ENCODE assay signal across 24 cellular contexts in genomic region chr17:76368545-76368944, GRCh38. TPM values are rescaled to one million over a fixed set of nuclear protein-coding genes. Genes with fewer than 3 reads are reported as not detected.
A peak's percentile ranks its signal among the peaks of the same experiment; 100 is the strongest.
DNase-seq lines count a peak whose midpoint lies in the region; ATAC-seq, FAIRE-seq and TF ChIP-seq lines count a peak whose summit lies in the region.
"Had no signal": no experiment of that assay in that cellular context is flagged by ENCODE, and none has a peak within 500 bp of the region (broad histone marks: within the 10 kb centered on the region; RNA-seq: fewer than 3 reads in every experiment).

No MANE protein-coding gene starts in this region.

- POLR2A ChIA-PET in HepG2 (lab: Yijun Ruan, JAX), result interaction anchor here (2.0 to 24.7 kb wide), 2 partner anchors 11 to 14 kb away, joined by 6 to 1379 read pairs; partner anchors contain the start of gene SPHK1

- H2AFZ ChIP-seq in HepG2 (ENCODE audit: low read length), result no peak overlapping the region
- H2AFZ ChIP-seq in OCI-LY3 (ENCODE audit: low read depth, low read length), result peak overlapping the region; percentile 1; the same call in 1 of the 2 replicates
- H2AFZ ChIP-seq in smooth muscle cell (ENCODE audit: low read depth), result peak overlapping the region; percentile 5

- intact Hi-C loops in HepG2 (cut with micrococcal nuclease; ENCODE audit: unreplicated experiment), result no loop called here
- intact Hi-C loops in right lobe of liver (cut with DNase I), result no loop called here

- H4K20me1 ChIP-seq in HepG2 (ENCODE audit: insufficient read depth, low read length) (no peaks in the 10 kb centered on the region), OCI-LY3 (ENCODE audit: insufficient read depth, low read length) (no peaks in the 10 kb centered on the region), smooth muscle cell (ENCODE audit: low read depth) (peaks cover 2% of the 10 kb centered on the region)

- no peak for TF ChIP-seq POLR2A in HepG2 (IDR thresholded peaks at IDR 0.05; ENCODE audit: insufficient read depth in 1 of 2, low read depth in 2 of 2, low read length in 2 of 2)
- TF ChIP-seq POLR2A in right lobe of liver (IDR thresholded peaks at IDR 0.05), result no peak

- H3K4me3 ChIP-seq in HepG2 (replicated peaks in 1 of 3; ENCODE audit: insufficient read depth in 1 of 3, low read depth in 2 of 3, low read length in 3 of 3) (no peak overlapping the region), right lobe of liver (no peak overlapping the region), OCI-LY3 (ENCODE audit: low read length) (no peak overlapping the region), fibroblast of mammary gland (ENCODE audit: control insufficient read depth, low read depth, low read length) (no peak overlapping the region), smooth muscle cell (no peak overlapping the region)
- H3K4me3 ChIP-seq: A549, heart right ventricle, uterus had no signal

- TF ChIP-seq RAD21 in HepG2 (CRISPR knock-in tag; IDR thresholded peaks at IDR 0.05), result no peak

- no peaks in the 10 kb centered on the region for H3K36me3 Mint-ChIP-seq in activated naive CD4-positive, alpha-beta T cell treated with anti-CD3 and anti-CD28 coated beads, Interleukin-2, amount 10 ng/mL, durations not matched to agents 7 days and 5 days
- H3K36me3 Mint-ChIP-seq: activated naive CD8-positive, alpha-beta T cell treated with anti-CD3 and anti-CD28 coated beads for 36 hours; T-cell had no signal

- BruUV-seq in HepG2 (replicated peaks; lab: Mats Ljungman, UMichigan), result no TSS peak

- H3K4me1 Mint-ChIP-seq in activated naive CD4-positive, alpha-beta T cell treated with anti-CD3 and anti-CD28 coated beads, Interleukin-2, amount 10 ng/mL, durations not matched to agents 7 days and 5 days, result no peaks in the 10 kb centered on the region
- H3K4me1 Mint-ChIP-seq: T-cell had no signal

- CTCF ChIA-PET in HepG2 (lab: Yijun Ruan, JAX; ENCODE audit: low intra/inter-chr PET ratio, low total read pairs), result no interaction called here
- CTCF ChIA-PET in activated naive CD4-positive, alpha-beta T cell treated with anti-CD3 and anti-CD28 coated beads, Interleukin-2, amount 10 ng/mL, durations not matched to agents 7 days and 5 days (lab: Charles Lee), result interaction anchor here (1.1 to 3.5 kb wide), 2 partner anchors 17 to 29 kb away, joined by 3 to 20 read pairs; no protein-coding TSS in a partner anchor

- H3K4me1 ChIP-seq in HepG2 (ENCODE audit: insufficient read depth, low read length) (peaks cover 77% of the 10 kb centered on the region), right lobe of liver (no peaks in the 10 kb centered on the region), OCI-LY3 (ENCODE audit: low read length) (peaks cover 8% of the 10 kb centered on the region), smooth muscle cell (ENCODE audit: low read depth) (peaks cover 6% of the 10 kb centered on the region)
- H3K4me1 ChIP-seq: uterus had no signal

- no peak overlapping the region for H3K27ac Mint-ChIP-seq in activated naive CD4-positive, alpha-beta T cell treated with anti-CD3 and anti-CD28 coated beads, Interleukin-2, amount 10 ng/mL, durations not matched to agents 7 days and 5 days
- H3K27ac Mint-ChIP-seq: activated naive CD8-positive, alpha-beta T cell treated with anti-CD3 and anti-CD28 coated beads for 36 hours; HFFc6; T-cell had no signal

- no peak for DNase-seq in HepG2 (ENCODE audit: low spot score)
- no peak for DNase-seq in right lobe of liver
- DNase-seq in fibroblast of mammary gland (ENCODE audit: low read depth), result peak; percentile 77
- no peak for DNase-seq in smooth muscle cell (lab: John Stamatoyannopoulos, UW; ENCODE audit: unreplicated experiment)
- no peak for DNase-seq in ACHN
- no peak for DNase-seq in activated naive CD4-positive, alpha-beta T cell treated with anti-CD3 and anti-CD28 coated beads, Interleukin-2, amount 10 ng/mL, durations not matched to agents 7 days and 5 days
- no peak for DNase-seq in substantia nigra (lab: John Stamatoyannopoulos, UW)
- DNase-seq: activated CD4-positive, alpha-beta T cell treated with anti-CD3 and anti-CD28 coated beads, Interleukin-2, amount 50 U/mL, for 48 hours; activated naive CD8-positive, alpha-beta T cell treated with anti-CD3 and anti-CD28 coated beads for 36 hours; activated T-cell treated with anti-CD3 and anti-CD28 coated beads, Interleukin-2, amount 50 U/mL, for 48 hours; GDM1; heart right ventricle; HFFc6; kidney; NCI-H1436 treated with DMSO at 0.1 percent for 48 hours; RPMI8226; stimulated activated CD4-positive, alpha-beta T cell treated with anti-CD3 and anti-CD28 coated beads, Interleukin-2, amount 100 ng/mL, for 24 hours; T-cell; uterus had no signal

- FAIRE-seq in HepG2 (lab: Jason Lieb, UNC), result no peak
- FAIRE-seq: A549, bronchial epithelial cell, kidney had no signal

- TF ChIP-seq CTCF in HepG2 (CRISPR knock-in tag; IDR thresholded peaks at IDR 0.05), result no peak
- TF ChIP-seq CTCF in right lobe of liver (IDR thresholded peaks at IDR 0.05), result no peak
- no peak for TF ChIP-seq CTCF in OCI-LY3 (IDR thresholded peaks at IDR 0.05; ENCODE audit: low read depth, low read length)
- TF ChIP-seq CTCF in fibroblast of mammary gland (conservative IDR thresholded peaks at IDR 0.05; ENCODE audit: control insufficient read depth, insufficient read depth, low read depth, low read length), result no peak
- TF ChIP-seq CTCF in smooth muscle cell (IDR thresholded peaks at IDR 0.05; ENCODE audit: borderline replicate concordance, insufficient read depth, poor library complexity, severe bottlenecking), result no peak

- WGBS in HepG2 (ENCODE audit: low lambda C conversion rate), result 94% methylated on average over 7 of the region's 11 CpGs
- no CpG with 5 or more reads among the region's 11 CpGs for WGBS in right lobe of liver (ENCODE audit: insufficient coverage, low coverage, low lambda C conversion rate, missing lambda C conversion rate)
- 44% methylated on average over 11 of the region's 11 CpGs for WGBS in smooth muscle cell (ENCODE audit: low lambda C conversion rate)

- peaks cover 18% of the 10 kb centered on the region for H3F3A ChIP-seq in smooth muscle cell (ENCODE audit: low read depth)

- H3K79me2 ChIP-seq in HepG2 (ENCODE audit: insufficient read depth, low read length) (no peaks in the 10 kb centered on the region), OCI-LY3 (ENCODE audit: low read length) (no peaks in the 10 kb centered on the region), smooth muscle cell (ENCODE audit: low read depth) (no peaks in the 10 kb centered on the region)

- H3K36me3 ChIP-seq in HepG2 (replicated peaks in 1 of 2; ENCODE audit: control insufficient read depth in 1 of 2, insufficient read depth in 2 of 2, low read length in 2 of 2), result no peaks in the 10 kb centered on the region
- H3K36me3 ChIP-seq in right lobe of liver, result no peaks in the 10 kb centered on the region
- H3K36me3 ChIP-seq in OCI-LY3 (replicated peaks; ENCODE audit: low read depth, low read length), result no peaks in the 10 kb centered on the region
- H3K36me3 ChIP-seq in smooth muscle cell (ENCODE audit: low read depth), result no peaks in the 10 kb centered on the region
- H3K36me3 ChIP-seq: heart right ventricle, uterus had no signal

- H3K9me3 Mint-ChIP-seq in activated naive CD4-positive, alpha-beta T cell treated with anti-CD3 and anti-CD28 coated beads, Interleukin-2, amount 10 ng/mL, durations not matched to agents 7 days and 5 days, result no peaks in the 10 kb centered on the region
- H3K9me3 Mint-ChIP-seq: activated naive CD8-positive, alpha-beta T cell treated with anti-CD3 and anti-CD28 coated beads for 36 hours; HFFc6; T-cell had no signal

- no peak overlapping the region for H3K4me3 Mint-ChIP-seq in activated naive CD4-positive, alpha-beta T cell treated with anti-CD3 and anti-CD28 coated beads, Interleukin-2, amount 10 ng/mL, durations not matched to agents 7 days and 5 days
- H3K4me3 Mint-ChIP-seq: activated naive CD8-positive, alpha-beta T cell treated with anti-CD3 and anti-CD28 coated beads for 36 hours; HFFc6; T-cell had no signal

- H3K27ac ChIP-seq in HepG2 (ENCODE audit: extremely low read length, insufficient read depth, low read length) (no peak overlapping the region), right lobe of liver (no peak overlapping the region), OCI-LY3 (ENCODE audit: low read length) (no peak overlapping the region), smooth muscle cell (ENCODE audit: low read depth) (peak overlapping the region; percentile 21), substantia nigra (ENCODE audit: low read depth, low read length, poor library complexity, severe bottlenecking) (no peak overlapping the region)
- H3K27ac ChIP-seq: A549, uterus, VCaP had no signal

- in situ Hi-C loops in HepG2 (cut with HindIII; ENCODE audit: extremely low pct_ligation_motif_present, low pct_unique_long_range_greater_than_20kb) (no loop called here), ACHN (cut with HindIII; ENCODE audit: low pct_ligation_motif_present, low pct_unique_long_range_greater_than_20kb, low sequenced_read_pairs) (no loop called here)

- peaks cover 31% of the 10 kb centered on the region for H3K27me3 Mint-ChIP-seq in activated naive CD4-positive, alpha-beta T cell treated with anti-CD3 and anti-CD28 coated beads, Interleukin-2, amount 10 ng/mL, durations not matched to agents 7 days and 5 days
- H3K27me3 Mint-ChIP-seq: activated naive CD8-positive, alpha-beta T cell treated with anti-CD3 and anti-CD28 coated beads for 36 hours; T-cell had no signal

- no peak overlapping the region for H3K4me2 ChIP-seq in HepG2 (ENCODE audit: low read depth, low read length)
- no peak overlapping the region for H3K4me2 ChIP-seq in OCI-LY3 (ENCODE audit: low read length)
- H3K4me2 ChIP-seq in smooth muscle cell, result peak overlapping the region; percentile 64
- H3K4me2 ChIP-seq: A549 had no signal

- ATAC-seq in HepG2 (no peak), right lobe of liver (no peak)
- ATAC-seq: A549, esophagus mucosa, heart right ventricle, T-cell had no signal

- H3K27me3 ChIP-seq in HepG2 (ENCODE audit: control insufficient read depth in 1 of 2, insufficient read depth in 2 of 2, low read length in 2 of 2), result no peaks in the 10 kb centered on the region
- H3K27me3 ChIP-seq in right lobe of liver, result no peaks in the 10 kb centered on the region
- H3K27me3 ChIP-seq in OCI-LY3 (ENCODE audit: low read depth, low read length), result no peaks in the 10 kb centered on the region
- H3K27me3 ChIP-seq in smooth muscle cell (ENCODE audit: low read depth), result no peaks in the 10 kb centered on the region
- H3K27me3 ChIP-seq: heart right ventricle, uterus had no signal

- TF ChIP-seq EP300 in HepG2 (IDR thresholded peaks at IDR 0.05; ENCODE audit: low read depth in 2 of 2, low read length in 2 of 2), result no peak
- TF ChIP-seq EP300 in HepG2 (CRISPR knock-in tag; IDR thresholded peaks at IDR 0.05; ENCODE audit: borderline replicate concordance), result no peak

- H3K9ac ChIP-seq in HepG2 (ENCODE audit: insufficient read depth, low read depth, low read length) (no peak overlapping the region), OCI-LY3 (ENCODE audit: low read length) (no peak overlapping the region), smooth muscle cell (ENCODE audit: low read depth) (no peak overlapping the region)

- H3K9me3 ChIP-seq in HepG2 (ENCODE audit: low read length) (peaks cover 8% of the 10 kb centered on the region), right lobe of liver (no peaks in the 10 kb centered on the region), OCI-LY3 (ENCODE audit: insufficient read depth, low read length) (no peaks in the 10 kb centered on the region), smooth muscle cell (replicated peaks; ENCODE audit: low read depth) (no peaks in the 10 kb centered on the region)
- H3K9me3 ChIP-seq: A549, heart right ventricle, uterus had no signal

RNA-seq across cellular contexts. Expression of gene PRPSAP1, which starts 14.8 kb away (rescaled TPM):
- total RNA-seq in HepG2 (2016; rRNA removed; fragmentation: Illumina TruSeq; extraction: Trizol), result 91.1 and 115 TPM in 2 replicates
- 50.9 and 56.3 TPM in 2 replicates for total RNA-seq in HepG2 (2016; cell fraction: cytosol; rRNA removed; fragmentation: Illumina TruSeq; extraction: Trizol; ENCODE audit: low read depth)
- 93.8 and 106 TPM in 2 replicates for total RNA-seq in HepG2 (2016; cell fraction: insoluble cytoplasmic fraction; rRNA removed; fragmentation: Illumina TruSeq; extraction: Trizol)
- total RNA-seq in HepG2 (2016; cell fraction: membrane; rRNA removed; fragmentation: Illumina TruSeq; extraction: Trizol), result 62.1 and 63.3 TPM in 2 replicates
- 97.5 and 106 TPM in 2 replicates for total RNA-seq in HepG2 (2016; cell fraction: nucleus; rRNA removed; fragmentation: Illumina TruSeq; extraction: Trizol)
- polyA plus RNA-seq in HepG2 (2011; rRNA removed), result 314 and 325 TPM in 2 replicates
- polyA plus RNA-seq in HepG2 (2011; cell fraction: cytosol; rRNA removed), result 244 and 264 TPM in 2 replicates
- 676 and 852 TPM in 2 replicates for polyA plus RNA-seq in HepG2 (2011; cell fraction: nucleus; rRNA removed)
- 192 and 251 TPM in 2 replicates for polyA plus RNA-seq in HepG2 (2012)
- 24.9 and 31.2 TPM in 2 replicates for polyA plus RNA-seq in HepG2 (2016; cell fraction: cytosol; fragmentation: Illumina TruSeq; extraction: Trizol; ENCODE audit: low read depth)
- 142 and 162 TPM in 2 replicates for polyA plus RNA-seq in HepG2 (2016; cell fraction: insoluble cytoplasmic fraction; fragmentation: Illumina TruSeq; extraction: Trizol; ENCODE audit: low read depth)
- 50.3 and 53.9 TPM in 2 replicates for polyA plus RNA-seq in HepG2 (2016; cell fraction: membrane; fragmentation: Illumina TruSeq; extraction: Trizol; ENCODE audit: low read depth)
- polyA plus RNA-seq in HepG2 (2016; cell fraction: nucleus; fragmentation: Illumina TruSeq; extraction: Trizol; ENCODE audit: insufficient read depth, low read depth), result 198 and 200 TPM in 2 replicates
- 54.9 and 219 TPM in 2 replicates for polyA minus RNA-seq in HepG2 (2011; rRNA and poly(A)+ RNA removed; ENCODE audit: low replicate concordance)
- polyA minus RNA-seq in HepG2 (2011; cell fraction: cytosol; rRNA and poly(A)+ RNA removed), result 108 and 118 TPM in 2 replicates
- 292 and 371 TPM in 2 replicates for polyA minus RNA-seq in HepG2 (2011; cell fraction: nucleus; rRNA and poly(A)+ RNA removed)
- 10 to 100 TPM; 39.3 to 55.6 (median 45.1) TPM for total RNA-seq in right lobe of liver
- total RNA-seq in smooth muscle cell, result 27.1 and 43.6 TPM in 2 replicates
- 35.7 and 51.5 TPM in 2 replicates for polyA plus RNA-seq in smooth muscle cell

RNA-seq across cellular contexts. Expression of gene SPHK1, which starts 15.9 kb away (rescaled TPM):
- total RNA-seq in HepG2 (2016; rRNA removed; fragmentation: Illumina TruSeq; extraction: Trizol) (111 and 160 TPM in 2 replicates), right lobe of liver (1 to 10 TPM in 4 of 6 experiments, under 1 TPM in 2; 0.35 to 2.6 (median 1.5) TPM), smooth muscle cell (8.3 and 20.1 TPM in 2 replicates)
- total RNA-seq in HepG2 (2016; cell fraction: cytosol; rRNA removed; fragmentation: Illumina TruSeq; extraction: Trizol; ENCODE audit: low read depth), result 48.7 and 63.1 TPM in 2 replicates
- total RNA-seq in HepG2 (2016; cell fraction: insoluble cytoplasmic fraction; rRNA removed; fragmentation: Illumina TruSeq; extraction: Trizol), result 101 and 161 TPM in 2 replicates
- total RNA-seq in HepG2 (2016; cell fraction: membrane; rRNA removed; fragmentation: Illumina TruSeq; extraction: Trizol), result 105 and 128 TPM in 2 replicates
- 124 and 150 TPM in 2 replicates for total RNA-seq in HepG2 (2016; cell fraction: nucleus; rRNA removed; fragmentation: Illumina TruSeq; extraction: Trizol)
- polyA plus RNA-seq in HepG2 (2011; rRNA removed) (129 and 137 TPM in 2 replicates), smooth muscle cell (24.8 and 27.4 TPM in 2 replicates)
- polyA plus RNA-seq in HepG2 (2011; cell fraction: cytosol; rRNA removed), result 113 and 185 TPM in 2 replicates
- polyA plus RNA-seq in HepG2 (2011; cell fraction: nucleus; rRNA removed), result 814 and 941 TPM in 2 replicates
- polyA plus RNA-seq in HepG2 (2012), result 59.0 and 123 TPM in 2 replicates
- polyA plus RNA-seq in HepG2 (2016; cell fraction: cytosol; fragmentation: Illumina TruSeq; extraction: Trizol; ENCODE audit: low read depth), result 41.1 and 53.2 TPM in 2 replicates
- 89.1 and 103 TPM in 2 replicates for polyA plus RNA-seq in HepG2 (2016; cell fraction: insoluble cytoplasmic fraction; fragmentation: Illumina TruSeq; extraction: Trizol; ENCODE audit: low read depth)
- 74.4 and 85.2 TPM in 2 replicates for polyA plus RNA-seq in HepG2 (2016; cell fraction: membrane; fragmentation: Illumina TruSeq; extraction: Trizol; ENCODE audit: low read depth)
- 289 and 305 TPM in 2 replicates for polyA plus RNA-seq in HepG2 (2016; cell fraction: nucleus; fragmentation: Illumina TruSeq; extraction: Trizol; ENCODE audit: insufficient read depth, low read depth)
- 11.2 and 115 TPM in 2 replicates for polyA minus RNA-seq in HepG2 (2011; rRNA and poly(A)+ RNA removed; ENCODE audit: low replicate concordance)
- polyA minus RNA-seq in HepG2 (2011; cell fraction: cytosol; rRNA and poly(A)+ RNA removed), result 29.9 and 32.1 TPM in 2 replicates
- 63.9 and 90.6 TPM in 2 replicates for polyA minus RNA-seq in HepG2 (2011; cell fraction: nucleus; rRNA and poly(A)+ RNA removed)
